Comparison of ENCODE assay signal across 7 cellular contexts in the genomic region with DNA sequence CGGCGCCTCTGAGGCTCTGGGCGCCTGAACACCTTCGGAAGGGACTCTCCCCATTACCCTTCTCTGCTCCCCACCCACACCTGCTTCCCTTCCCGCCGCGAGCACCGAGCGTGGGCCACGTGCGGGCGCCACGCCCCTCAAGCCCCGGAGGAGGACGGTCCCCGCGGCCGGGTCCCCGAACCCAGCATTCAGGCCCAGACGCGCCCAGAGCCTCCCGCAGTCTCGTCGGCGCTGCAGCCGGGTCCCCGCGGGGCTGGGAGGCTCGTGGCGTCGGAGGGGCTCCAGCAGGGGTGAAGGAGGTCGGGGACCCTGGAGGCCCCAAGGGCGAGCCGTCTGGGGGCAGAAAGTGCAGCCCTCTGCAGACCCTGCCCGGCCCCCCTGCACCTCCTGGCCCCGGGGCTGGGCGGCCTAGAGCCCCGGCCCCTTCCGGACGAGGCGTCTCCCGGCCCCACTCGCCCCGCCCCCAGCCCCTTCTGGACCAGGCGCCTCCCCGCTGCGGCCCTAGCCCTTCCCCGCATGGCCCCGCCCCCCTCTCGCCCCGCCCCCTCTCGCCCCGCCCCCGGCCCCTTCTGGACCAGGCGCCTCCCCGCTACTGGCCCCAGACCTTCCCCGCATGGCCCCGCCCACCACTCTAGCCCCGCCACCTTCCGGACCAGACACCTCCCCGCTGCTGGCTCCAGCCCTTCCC. TPM values are rescaled to one million over a fixed set of nuclear protein-coding genes. Genes with fewer than 3 reads are reported as not detected.
A peak's percentile ranks its signal among the peaks of the same experiment; 100 is the strongest.
DNase-seq lines count a peak whose midpoint lies in the region; ATAC-seq and TF ChIP-seq lines count a peak whose summit lies in the region.

No MANE protein-coding gene starts in this region.

- peaks cover 7% of the 10 kb centered on the region for H3K36me3 Mint-ChIP-seq in effector memory CD8-positive, alpha-beta T cell (ENCODE audit: insufficient read depth)

- H3K4me1 Mint-ChIP-seq in effector memory CD8-positive, alpha-beta T cell (ENCODE audit: low read depth in 2 of 2) = peaks cover 7 to 12% of the 10 kb centered on the region in 2 donors

- H3K27ac Mint-ChIP-seq in effector memory CD8-positive, alpha-beta T cell = peak overlapping the region in 1 of 2 donors; percentile 38

- H3K9me3 Mint-ChIP-seq in effector memory CD8-positive, alpha-beta T cell = no peaks in the 10 kb centered on the region

- H3K4me3 ChIP-seq in mesodermal cell (ENCODE audit: extremely low read depth, insufficient read depth, low read length, poor library complexity, severe bottlenecking) = peak overlapping the region; percentile 49

- H3K4me1 ChIP-seq in mesodermal cell (ENCODE audit: control insufficient read depth, insufficient read depth, low read length, poor library complexity, severe bottlenecking) = peaks cover 25% of the 10 kb centered on the region

- peak; percentile 43 for TF ChIP-seq POLR2A in GM18505 (IDR thresholded peaks at IDR 0.05; ENCODE audit: borderline replicate concordance, extremely low read depth, insufficient read depth, insufficient read length)

- no peaks in the 10 kb centered on the region for H3K9me3 ChIP-seq in mesodermal cell (ENCODE audit: control insufficient read depth, low read length)

- H3K27me3 Mint-ChIP-seq in effector memory CD8-positive, alpha-beta T cell = peaks cover 6 to 23% of the 10 kb centered on the region in 2 donors

- 1% methylated on average over 36 to 38 of the region's 61 CpGs for WGBS in mesodermal cell (ENCODE audit: insufficient coverage in 2 of 2), 2 experiments

- H3K36me3 ChIP-seq in mesodermal cell (ENCODE audit: control insufficient read depth, insufficient read depth, low read length) = no peaks in the 10 kb centered on the region

- ATAC-seq in GM18505 (IDR thresholded peaks at IDR 0.05; ENCODE audit: unreplicated experiment) = peak; percentile 59
- peak; percentile 38 for ATAC-seq in HG03025 (IDR thresholded peaks at IDR 0.05; ENCODE audit: low FRiP score, unreplicated experiment)
- peak; percentile 74 for ATAC-seq in effector memory CD8-positive, alpha-beta T cell (replicated peaks)

- no peak overlapping the region for H3K27ac ChIP-seq in mesodermal cell (ENCODE audit: low read depth, low read length, severe bottlenecking)

- peak; percentile 81 for DNase-seq in NCI-H748 (lab: John Stamatoyannopoulos, UW; ENCODE audit: unreplicated experiment)
- peak; percentile 91 for DNase-seq in activated CD8-positive, alpha-beta memory T cell treated with anti-CD3 and anti-CD28 coated beads for 24 hours
- peak; percentile 72 to 82 (median 76) for DNase-seq in effector memory CD8-positive, alpha-beta T cell
- DNase-seq in stimulated activated CD8-positive, alpha-beta memory T cell treated with anti-CD3 and anti-CD28 coated beads, Interleukin-15, amount 100 ng/mL, for 48 hours (ENCODE audit: low read depth in 2 of 2) = peak; percentile 79 to 86

- H3K4me3 Mint-ChIP-seq in effector memory CD8-positive, alpha-beta T cell = peak overlapping the region; percentile 67 to 74

RNA-seq across cellular contexts. Expression of gene SMIM1, which starts 0.4 kb away (rescaled TPM):
- polyA plus RNA-seq in mesodermal cell (2013, experiment 1 of 2) = 8.7 TPM
- polyA plus RNA-seq in mesodermal cell (2013, experiment 2 of 2) = 8.0 TPM

RNA-seq across cellular contexts. Expression of gene CCDC27, which starts 19.9 kb away (rescaled TPM):
- polyA plus RNA-seq in mesodermal cell (2013, experiment 1 of 2) = not detected
- not detected for polyA plus RNA-seq in mesodermal cell (2013, experiment 2 of 2)

RNA-seq across cellular contexts. Expression of gene LRRC47, which starts 24.1 kb away (rescaled TPM):
- 33.5 TPM for polyA plus RNA-seq in mesodermal cell (2013, experiment 1 of 2)
- polyA plus RNA-seq in mesodermal cell (2013, experiment 2 of 2) = 30.8 TPM
